ENCODE assay signal across 8 cellular contexts in the genomic region with DNA sequence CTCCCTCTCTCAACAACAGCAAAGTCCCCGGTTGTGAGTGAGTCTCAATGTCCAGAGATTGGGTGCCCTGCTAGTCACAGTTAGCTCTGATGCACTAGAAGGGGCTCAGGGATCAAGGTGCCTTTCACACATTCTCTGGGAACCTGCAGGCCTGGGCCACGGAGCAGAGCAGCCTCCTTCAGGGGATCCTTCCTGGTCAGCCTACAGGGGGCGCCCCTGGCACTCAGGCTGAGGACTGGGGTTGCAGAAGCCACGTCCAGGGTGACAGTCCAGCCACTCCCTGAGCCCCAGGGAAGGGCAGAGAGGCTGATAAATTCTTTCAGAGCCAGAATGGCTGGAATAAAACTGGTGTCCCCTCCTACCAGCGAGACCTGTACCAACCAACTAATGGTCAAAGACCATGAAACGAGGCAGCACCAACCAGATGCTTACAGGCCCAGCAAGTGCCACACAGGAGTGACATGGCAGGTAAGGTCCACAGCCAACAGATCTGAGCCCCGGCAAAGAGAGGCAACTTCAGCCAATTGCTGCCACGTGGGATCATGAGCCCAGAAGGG. TPM values are rescaled to one million over a fixed set of nuclear protein-coding genes. Genes with fewer than 3 reads are reported as not detected.
DNase-seq lines count a peak whose midpoint lies in the region; ATAC-seq and TF ChIP-seq lines count a peak whose summit lies in the region.

No MANE protein-coding gene starts in this region.

- peak; percentile 59 for ATAC-seq in GM18505 (IDR thresholded peaks at IDR 0.05; ENCODE audit: unreplicated experiment)
- ATAC-seq in upper lobe of right lung: peak; percentile 93

- H3K9me3 ChIP-seq in fibroblast of lung (ENCODE audit: control insufficient read depth, insufficient read depth, low read depth, low read length) (no peaks in the 10 kb centered on the region), upper lobe of right lung (no peaks in the 10 kb centered on the region)

- H3K4me3 ChIP-seq in AG04449 (ENCODE audit: low read depth, low read length) (no peak overlapping the region), fibroblast of lung (replicated peaks in 1 of 4; ENCODE audit: control extremely low read depth in 1 of 4, insufficient read depth in 1 of 4, low read depth in 3 of 4, low read length in 4 of 4) (no peak overlapping the region), upper lobe of right lung (no peak overlapping the region)

- peaks cover 3% of the 10 kb centered on the region for H3K36me3 Mint-ChIP-seq in neural crest cell (ENCODE audit: low read depth)

- H3K27ac ChIP-seq in fibroblast of lung (ENCODE audit: insufficient read depth, low read length): no peak overlapping the region
- H3K27ac ChIP-seq in upper lobe of right lung: no peak overlapping the region

- no peaks in the 10 kb centered on the region for H3K9me3 Mint-ChIP-seq in neural crest cell

- no peak for DNase-seq in AG04449 (ENCODE audit: low read depth, low spot score)
- peak; percentile 60 for DNase-seq in NOMO-1 treated with DMSO at 0.1 percent for 48 hours (lab: John Stamatoyannopoulos, UW; ENCODE audit: unreplicated experiment)
- DNase-seq in activated CD8-positive, alpha-beta memory T cell treated with anti-CD3 and anti-CD28 coated beads, Interleukin-2, amount 50 U/mL, for 48 hours: peak; percentile 88
- DNase-seq in fibroblast of lung (ENCODE audit: low read depth in 2 of 2): peak; percentile 23 to 42
- DNase-seq in neural crest cell (ENCODE audit: low read depth, low spot score): peak; percentile 75
- DNase-seq in upper lobe of right lung: peak; percentile 91
- DNase-seq in occipital lobe (lab: John Stamatoyannopoulos, UW): no peak

- H3K9ac ChIP-seq in fibroblast of lung (ENCODE audit: insufficient read depth, low read length): no peak overlapping the region

- POLR2A ChIA-PET in AG04449 (lab: Yijun Ruan, JAX): no interaction called here

- no peak for TF ChIP-seq POLR2A in GM18505 (IDR thresholded peaks at IDR 0.05; ENCODE audit: borderline replicate concordance, extremely low read depth, insufficient read depth, insufficient read length)

- no peaks in the 10 kb centered on the region for H4K20me1 ChIP-seq in fibroblast of lung (ENCODE audit: control insufficient read depth, extremely low read depth, insufficient read depth, low read length)

- H3K4me1 ChIP-seq in fibroblast of lung (ENCODE audit: control insufficient read depth, extremely low read depth, insufficient read depth, low read length): peaks cover 8% of the 10 kb centered on the region
- H3K4me1 ChIP-seq in upper lobe of right lung: no peaks in the 10 kb centered on the region

- no peak overlapping the region for H3K27ac Mint-ChIP-seq in neural crest cell (ENCODE audit: unreplicated experiment)

- peaks cover 4% of the 10 kb centered on the region for H3K36me3 ChIP-seq in fibroblast of lung (ENCODE audit: control insufficient read depth, insufficient read depth, low read length)
- peaks cover 14% of the 10 kb centered on the region for H3K36me3 ChIP-seq in upper lobe of right lung

- H3K4me2 ChIP-seq in fibroblast of lung (ENCODE audit: extremely low read depth, insufficient read depth, low read length): no peak overlapping the region

- TF ChIP-seq CTCF in AG04449 (IDR thresholded peaks at IDR 0.05; ENCODE audit: insufficient read depth, low read length, missing control alignments) (peak; percentile 82), fibroblast of lung (conservative IDR thresholded peaks at IDR 0.05 in 1 of 2, IDR thresholded peaks at IDR 0.05 in 1 of 2; ENCODE audit: low read depth in 1 of 2, low read length in 2 of 2) (peak; percentile 58 to 78), neural crest cell (conservative IDR thresholded peaks at IDR 0.05) (peak; percentile 70), upper lobe of right lung (IDR thresholded peaks at IDR 0.05) (peak; percentile 75)

- H3K27me3 Mint-ChIP-seq in neural crest cell (ENCODE audit: low read depth): no peaks in the 10 kb centered on the region

- no peaks in the 10 kb centered on the region for H3K79me2 ChIP-seq in fibroblast of lung (ENCODE audit: control insufficient read depth, insufficient read depth, low read length)

- intact Hi-C loops in upper lobe of right lung (cut with DNase I): no loop called here

- CTCF ChIA-PET in AG04449 (lab: Yijun Ruan, JAX): interaction anchor here (0.6 to 1.8 kb wide), 9 partner anchors 9 to 259 kb away, joined by 3 to 5 read pairs (median 3); no protein-coding TSS in a partner anchor

- no peak overlapping the region for H2AFZ ChIP-seq in fibroblast of lung (ENCODE audit: low read length)

- H3K4me3 Mint-ChIP-seq in neural crest cell: no peak overlapping the region

- H3K27me3 ChIP-seq in fibroblast of lung (ENCODE audit: control insufficient read depth, insufficient read depth, low read length) (no peaks in the 10 kb centered on the region), upper lobe of right lung (no peaks in the 10 kb centered on the region)

- peaks cover 6% of the 10 kb centered on the region for H3K4me1 Mint-ChIP-seq in neural crest cell

RNA-seq across cellular contexts. Expression of a gene that starts 43.5 kb away (rescaled TPM):
- total RNA-seq in fibroblast of lung (9.5 and 17.8 TPM in 2 replicates), neural crest cell (37.5 and 41.8 TPM in 2 replicates), upper lobe of right lung (30.9 TPM), occipital lobe (35.2 TPM)
- polyA plus RNA-seq in fibroblast of lung: 13.1 and 13.5 TPM in 2 replicates
- 16.2 and 17.6 TPM in 2 replicates for polyA plus RNA-seq in fibroblast of lung (2012)
- 59.6 and 59.9 TPM in 2 replicates for polyA minus RNA-seq in fibroblast of lung (ENCODE audit: low replicate concordance)

RNA-seq across cellular contexts. Expression of a gene that starts 48.7 kb away (rescaled TPM):
- total RNA-seq in fibroblast of lung (33.1 and 35.3 TPM in 2 replicates), neural crest cell (55.2 and 61.8 TPM in 2 replicates), upper lobe of right lung (33.0 TPM), occipital lobe (37.1 TPM)
- polyA plus RNA-seq in fibroblast of lung: 48.3 and 48.6 TPM in 2 replicates
- 32.7 and 34.9 TPM in 2 replicates for polyA plus RNA-seq in fibroblast of lung (2012)
- 24.7 and 31.1 TPM in 2 replicates for polyA minus RNA-seq in fibroblast of lung (ENCODE audit: low replicate concordance)

RNA-seq across cellular contexts. Expression of a gene that starts 59.0 kb away (rescaled TPM):
- total RNA-seq in fibroblast of lung (11.8 and 13.5 TPM in 2 replicates), neural crest cell (14.8 and 15.2 TPM in 2 replicates), upper lobe of right lung (26.0 TPM), occipital lobe (6.2 TPM)
- 4.4 and 4.9 TPM in 2 replicates for polyA plus RNA-seq in fibroblast of lung
- polyA plus RNA-seq in fibroblast of lung (2012): 4.4 and 5.0 TPM in 2 replicates
- polyA minus RNA-seq in fibroblast of lung (ENCODE audit: low replicate concordance): 5.9 and 7.1 TPM in 2 replicates

Comparison
In these comparisons a context has a peak if more than half of its experiments do, and no peak if none do; other contexts are left out.
1. DNase-seq: peak in NOMO-1 treated with DMSO at 0.1 percent for 48 hours (single experiment), activated CD8-positive, alpha-beta memory T cell treated with anti-CD3 and anti-CD28 coated beads, Interleukin-2, amount 50 U/mL, for 48 hours (single experiment), fibroblast of lung (2 of 2), neural crest cell (single experiment) and upper lobe of right lung (single experiment); none in AG04449 (single experiment) and occipital lobe (single experiment).
2. Peak in every context shown above with its lines, with median percentiles within 50 percentile points of each other: CTCF ChIP-seq.